In genomic region chr11:13772223-13773046, GRCh38 we compare ENCODE assay signal across 8 cellular contexts.
A peak's percentile ranks its signal among the peaks of the same experiment; 100 is the strongest.
DNase-seq lines count a peak whose midpoint lies in the region; ATAC-seq and TF ChIP-seq lines count a peak whose summit lies in the region.

No MANE protein-coding gene starts in this region.

- H3K4me1 Mint-ChIP-seq in Calu3 (ENCODE audit: low read depth, unreplicated experiment) (no peaks in the 10 kb centered on the region), chondrocyte (ENCODE audit: low read depth) (no peaks in the 10 kb centered on the region), mesothelial cell of epicardium (peaks cover 1% of the 10 kb centered on the region)

- H3K4me1 ChIP-seq in KMS-11 (ENCODE audit: low read depth, poor library complexity, severe bottlenecking) (no peaks in the 10 kb centered on the region), NT2/D1 (ENCODE audit: insufficient read depth, insufficient read length) (no peaks in the 10 kb centered on the region)

- no peak overlapping the region for H3K9ac ChIP-seq in KMS-11
- H3K9ac ChIP-seq in NT2/D1 (ENCODE audit: insufficient read length, low read depth), result no peak overlapping the region

- H3K36me3 ChIP-seq in KMS-11 (ENCODE audit: insufficient read depth) (no peaks in the 10 kb centered on the region), NT2/D1 (ENCODE audit: insufficient read depth, insufficient read length, low read length) (no peaks in the 10 kb centered on the region)

- peaks cover 9% of the 10 kb centered on the region; the same call in 1 of the 2 replicates for H3K9me3 ChIP-seq in NT2/D1 (ENCODE audit: insufficient read depth, low read length)

- no peaks in the 10 kb centered on the region for H4K20me1 ChIP-seq in KMS-11 (ENCODE audit: insufficient read depth)

- H3K27me3 ChIP-seq in KMS-11 (ENCODE audit: insufficient read depth, low read depth) (no peaks in the 10 kb centered on the region), NT2/D1 (ENCODE audit: insufficient read depth, insufficient read length) (no peaks in the 10 kb centered on the region)

- no peak overlapping the region for H3K4me3 ChIP-seq in KMS-11 (IDR thresholded peaks at IDR 0.05; ENCODE audit: insufficient read depth, low read depth, low read length)
- no peak overlapping the region for H3K4me3 ChIP-seq in NT2/D1 (ENCODE audit: insufficient read length, low read depth)

- no peaks in the 10 kb centered on the region for H3K79me2 ChIP-seq in KMS-11 (ENCODE audit: insufficient read depth, low read depth)

- H3K4me3 Mint-ChIP-seq in Calu3 (ENCODE audit: low read depth, unreplicated experiment), result no peak overlapping the region
- H3K4me3 Mint-ChIP-seq in chondrocyte (ENCODE audit: unreplicated experiment), result no peak overlapping the region
- no peak overlapping the region for H3K4me3 Mint-ChIP-seq in mesothelial cell of epicardium

- H3K27ac Mint-ChIP-seq in Calu3 (ENCODE audit: unreplicated experiment), result no peak overlapping the region
- no peak overlapping the region for H3K27ac Mint-ChIP-seq in chondrocyte (ENCODE audit: unreplicated experiment)
- H3K27ac Mint-ChIP-seq in mesothelial cell of epicardium, result no peak overlapping the region

- peak; percentile 49 for DNase-seq in Calu3
- peak; percentile 64 for DNase-seq in NT2/D1 (ENCODE audit: low read depth, low spot score)
- DNase-seq in chondrocyte (ENCODE audit: low spot score), result no peak
- no peak for DNase-seq in mesothelial cell of epicardium (ENCODE audit: low spot score in 2 of 2, unreplicated experiment in 2 of 2)
- no peak for DNase-seq in NCI-H226

- ATAC-seq in GM18870 (IDR thresholded peaks at IDR 0.05; ENCODE audit: unreplicated experiment) (peak; percentile 76), HG03045 (IDR thresholded peaks at IDR 0.05; ENCODE audit: unreplicated experiment) (no peak)

- H3K9me3 Mint-ChIP-seq in Calu3 (ENCODE audit: low read depth, unreplicated experiment) (no peaks in the 10 kb centered on the region), chondrocyte (ENCODE audit: low read depth) (peaks cover 6% of the 10 kb centered on the region), mesothelial cell of epicardium (peaks cover 13% of the 10 kb centered on the region)

- H2AFZ ChIP-seq in KMS-11 (ENCODE audit: low read depth), result no peak overlapping the region

- peaks cover 56% of the 10 kb centered on the region for H3K27me3 Mint-ChIP-seq in Calu3 (ENCODE audit: unreplicated experiment)
- H3K27me3 Mint-ChIP-seq in chondrocyte (ENCODE audit: low read depth), result peaks cover 33% of the 10 kb centered on the region
- H3K27me3 Mint-ChIP-seq in mesothelial cell of epicardium (ENCODE audit: low read depth), result peaks cover 1% of the 10 kb centered on the region

- peak; percentile 67 for TF ChIP-seq CTCF in Calu3 (IDR thresholded peaks at IDR 0.05; ENCODE audit: unreplicated experiment)
- peak; percentile 77 for TF ChIP-seq CTCF in KMS-11 (conservative IDR thresholded peaks at IDR 0.05; ENCODE audit: low read depth, low read length)
- peak; percentile 81 for TF ChIP-seq CTCF in chondrocyte (IDR thresholded peaks at IDR 0.05)
- TF ChIP-seq CTCF in mesothelial cell of epicardium (IDR thresholded peaks at IDR 0.05; ENCODE audit: unreplicated experiment), result peak; percentile 22

- H3K27ac ChIP-seq in KMS-11, result no peak overlapping the region

- intact Hi-C loops in Calu3 (cut with micrococcal nuclease; ENCODE audit: unreplicated experiment), result loop anchor here (1.0 to 10.0 kb wide), 4 partner anchors 178 to 477 kb away; no protein-coding TSS in a partner anchor

- no TSS peak for BruUV-seq in Calu3 (replicated peaks; lab: Mats Ljungman, UMichigan)

- H3K36me3 Mint-ChIP-seq in Calu3 (ENCODE audit: insufficient read depth, unreplicated experiment) (no peaks in the 10 kb centered on the region), chondrocyte (ENCODE audit: low read depth) (peaks cover 1% of the 10 kb centered on the region), mesothelial cell of epicardium (no peaks in the 10 kb centered on the region)

- no peak overlapping the region for H3K4me2 ChIP-seq in KMS-11

- CTCF ChIA-PET in Calu3 (lab: Charles Lee), result interaction anchor here (0.6 to 2.7 kb wide), 5 partner anchors 100 to 486 kb away, joined by 3 to 10 read pairs (median 5); no protein-coding TSS in a partner anchor

Comparison
In these comparisons a context has a peak if more than half of its experiments do, and no peak if none do; other contexts are left out.
1. DNase-seq: peak in Calu3 (single experiment) and NT2/D1 (single experiment); none in chondrocyte (single experiment), mesothelial cell of epicardium (0 of 2) and NCI-H226 (single experiment).
2. CTCF ChIP-seq: peak in every context shown above with its lines; median percentile 81 in chondrocyte; 77 in KMS-11; 67 in Calu3; 22 in mesothelial cell of epicardium.